In genomic region chr1:2826316-2826715, GRCh38 we compare ENCODE assay signal across 24 cellular contexts.
"Had no signal": no experiment of that assay in that cellular context is flagged by ENCODE, and none has a peak within 500 bp of the region (broad histone marks: within the 10 kb centered on the region; RNA-seq: fewer than 3 reads in every experiment).

No MANE protein-coding gene starts in this region.

- H3K4me1 Mint-ChIP-seq: IgD-negative memory B cell had no signal

- H3K4me3 Mint-ChIP-seq: IgD-negative memory B cell had no signal

- H3K27me3 ChIP-seq: SJSA1 had no signal

- H3K36me3 ChIP-seq: SJSA1 had no signal

- H3K36me3 Mint-ChIP-seq: IgD-negative memory B cell had no signal

- H3K27ac ChIP-seq: HL-60, KMS-11, RWPE1, SJSA1, SK-N-MC had no signal

- FAIRE-seq: HTR-8/SVneo, K562, RCC 7860 had no signal

- DNase-seq: Kasumi-1, MM.1S, NCI-H1092 treated with DMSO at 0.1 percent for 48 hours, NCI-H1436, NCI-H187, NCI-H2029, NCI-H2081 treated with DMSO at 0.1 percent for 48 hours, NCI-H2171, NCI-H226, NCI-H446, NCI-H510A, NCI-H524 treated with DMSO at 0.1 percent for 48 hours, NCI-H69, NCI-H774, SIG-M5 had no signal

- H3K4me3 ChIP-seq: K562, SJSA1, SK-N-MC had no signal

- H3K27ac Mint-ChIP-seq: IgD-negative memory B cell had no signal

- H3K4me1 ChIP-seq: SJSA1 had no signal

- H3K9ac ChIP-seq: KMS-11 had no signal

- ATAC-seq: K562 had no signal
